In the genomic region with DNA sequence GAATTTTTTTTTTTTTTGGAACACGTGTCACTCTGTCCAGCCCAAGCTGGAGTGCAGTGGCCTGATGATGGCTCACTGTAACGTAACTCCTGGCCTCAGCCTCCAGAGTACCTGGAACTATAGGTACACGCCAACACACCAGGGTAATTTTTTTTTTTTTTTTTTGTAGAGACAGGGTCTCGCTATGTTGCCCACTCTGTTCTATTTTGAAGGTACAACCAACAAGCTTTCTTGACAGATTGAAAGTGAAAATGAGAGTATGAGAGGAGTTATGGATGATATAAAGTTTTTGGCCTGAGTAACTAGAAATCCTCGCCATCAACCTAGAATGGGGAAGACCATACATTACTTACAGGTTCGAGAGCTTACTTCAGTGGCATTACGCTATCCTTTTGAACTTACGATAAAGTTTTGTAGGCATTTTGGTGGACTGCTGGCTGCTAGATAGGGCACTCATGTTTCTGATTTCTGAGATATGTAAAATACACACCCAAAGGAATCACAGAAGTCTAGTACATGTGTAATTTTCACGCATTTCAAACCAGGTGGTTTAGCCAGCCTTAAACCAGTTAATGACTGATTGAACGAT, we compare ENCODE assay signal across 8 cellular contexts. TPM values are rescaled to one million over a fixed set of nuclear protein-coding genes. Genes with fewer than 3 reads are reported as not detected.
DNase-seq lines count a peak whose midpoint lies in the region; ATAC-seq and TF ChIP-seq lines count a peak whose summit lies in the region.

No MANE protein-coding gene starts in this region.

- no peaks in the 10 kb centered on the region for H3K27me3 ChIP-seq in naive thymus-derived CD4-positive, alpha-beta T cell (ENCODE audit: control insufficient read depth in 2 of 2, insufficient read depth in 2 of 2, low read length in 2 of 2)

- H3K79me2 ChIP-seq in OCI-LY7 (ENCODE audit: insufficient read depth, low read depth, low read length), result peaks cover 55% of the 10 kb centered on the region

- intact Hi-C loops in OCI-LY7 (cut with micrococcal nuclease; ENCODE audit: unreplicated experiment), result loop anchor here (1.0 to 10.0 kb wide), 2 partner anchors 54 to 532 kb away; partner anchors contain the start of gene FNIP1
- intact Hi-C loops in naive thymus-derived CD4-positive, alpha-beta T cell (cut with micrococcal nuclease), result loop anchor here (1.0 to 5.0 kb wide), 8 partner anchors 10 to 534 kb away; partner anchors contain the start of genes HINT1 (in 2 of the 2), FNIP1 (in 1 of the 2), LYRM7 (in 1 of the 2) and RAPGEF6 (in 1 of the 2)

- DNase-seq in activated T-cell treated with anti-CD3 and anti-CD28 coated beads, Interleukin-2, amount 50 U/mL, for 72 hours, result no peak
- DNase-seq in activated T-cell treated with anti-CD3 and anti-CD28 coated beads for 4 hours (no peak), OCI-LY7 (ENCODE audit: low spot score) (peak; percentile 58), dermis blood vessel endothelial cell (peak; percentile 34), NCI-H1436 (lab: John Stamatoyannopoulos, UW) (no peak)
- no peak for DNase-seq in naive thymus-derived CD4-positive, alpha-beta T cell
- no peak for DNase-seq in activated CD4-positive, CD25-positive, alpha-beta regulatory T cell treated with anti-CD3 and anti-CD28 coated beads, Interleukin-2, amount 50 U/mL, for 72 hours

- peaks cover 51% of the 10 kb centered on the region for H3K4me1 ChIP-seq in OCI-LY7 (ENCODE audit: insufficient read depth, low read length, poor library complexity, severe bottlenecking)
- peaks cover 36% of the 10 kb centered on the region in 2 donors for H3K4me1 ChIP-seq in naive thymus-derived CD4-positive, alpha-beta T cell (ENCODE audit: control insufficient read depth in 2 of 2, insufficient read depth in 2 of 2, low read length in 2 of 2)

- peak; percentile 18 to 24 for ATAC-seq in activated T-cell treated with anti-CD3 and anti-CD28 coated beads, Interleukin-2, amount 50 U/mL, for 72 hours (replicated peaks in 1 of 2)
- ATAC-seq in HG02759 (IDR thresholded peaks at IDR 0.05; ENCODE audit: unreplicated experiment), result peak; percentile 4
- peak; percentile 0 for ATAC-seq in naive thymus-derived CD4-positive, alpha-beta T cell

- peaks cover 10% of the 10 kb centered on the region for H3K36me3 ChIP-seq in OCI-LY7 (ENCODE audit: insufficient read depth, low read length)
- H3K36me3 ChIP-seq in naive thymus-derived CD4-positive, alpha-beta T cell (ENCODE audit: control insufficient read depth in 2 of 3, insufficient read depth in 3 of 3, low read length in 3 of 3), result peaks cover 0 to 11% (median 10%) of the 10 kb centered on the region in 3 experiments

- H3K9me3 Mint-ChIP-seq in activated T-cell treated with anti-CD3 and anti-CD28 coated beads, Interleukin-2, amount 50 U/mL, for 72 hours, result no peaks in the 10 kb centered on the region
- H3K9me3 Mint-ChIP-seq in naive thymus-derived CD4-positive, alpha-beta T cell, result peaks cover 0 to 2% (median 0%) of the 10 kb centered on the region in 11 donors

- no peak for TF ChIP-seq CTCF in OCI-LY7 (conservative IDR thresholded peaks at IDR 0.05; ENCODE audit: low read length)

- H3K4me1 Mint-ChIP-seq in activated T-cell treated with anti-CD3 and anti-CD28 coated beads, Interleukin-2, amount 50 U/mL, for 72 hours (ENCODE audit: low read depth), result peaks cover 54% of the 10 kb centered on the region
- H3K4me1 Mint-ChIP-seq in naive thymus-derived CD4-positive, alpha-beta T cell, result peaks cover 27 to 61% (median 51%) of the 10 kb centered on the region in 7 donors

- CTCF ChIA-PET in OCI-LY7 (lab: Charles Lee; ENCODE audit: unreplicated experiment), result interaction anchor here (0.6 kb wide), 2 partner anchors 23 to 88 kb away, joined by 6 to 8 read pairs; no protein-coding TSS in a partner anchor
- CTCF ChIA-PET in naive thymus-derived CD4-positive, alpha-beta T cell (lab: Charles Lee), result interaction anchor here (0.8 to 4.1 kb wide), 7 partner anchors 12 to 133 kb away, joined by 3 to 34 read pairs (median 8); no protein-coding TSS in a partner anchor

- peak overlapping the region; percentile 83 for H3K4me3 ChIP-seq in OCI-LY7 (ENCODE audit: low read depth, low read length, poor library complexity, severe bottlenecking)
- peak overlapping the region; percentile 87 for H3K4me3 ChIP-seq in naive thymus-derived CD4-positive, alpha-beta T cell (ENCODE audit: low read length)

- H2AFZ ChIP-seq in OCI-LY7 (ENCODE audit: low read length), result peak overlapping the region; percentile 56; the same call in 1 of the 2 replicates

- H3K9me3 ChIP-seq in OCI-LY7 (ENCODE audit: low read length), result no peaks in the 10 kb centered on the region; the same call in 1 of the 2 replicates
- no peaks in the 10 kb centered on the region for H3K9me3 ChIP-seq in naive thymus-derived CD4-positive, alpha-beta T cell (ENCODE audit: control insufficient read depth in 2 of 3, low read length in 3 of 3)

- peak overlapping the region; percentile 92 for H3K27ac Mint-ChIP-seq in activated T-cell treated with anti-CD3 and anti-CD28 coated beads, Interleukin-2, amount 50 U/mL, for 72 hours
- H3K27ac Mint-ChIP-seq in naive thymus-derived CD4-positive, alpha-beta T cell, result peak overlapping the region; percentile 85 to 98 (median 95)

- no peaks in the 10 kb centered on the region for H4K20me1 ChIP-seq in OCI-LY7 (ENCODE audit: insufficient read depth, low read length)

- H3K4me2 ChIP-seq in OCI-LY7 (ENCODE audit: low read length), result peak overlapping the region; percentile 94

- H3K27ac ChIP-seq in OCI-LY7 (ENCODE audit: low read depth, low read length, poor library complexity, severe bottlenecking), result peak overlapping the region; percentile 85
- H3K27ac ChIP-seq in naive thymus-derived CD4-positive, alpha-beta T cell (ENCODE audit: low read depth, low read length), result peak overlapping the region; percentile 98

- BruUV-seq in OCI-LY7 (replicated peaks; lab: Mats Ljungman, UMichigan), result TSS peak; percentile 93

- H3K27me3 Mint-ChIP-seq in activated T-cell treated with anti-CD3 and anti-CD28 coated beads, Interleukin-2, amount 50 U/mL, for 72 hours (ENCODE audit: low read depth), result no peaks in the 10 kb centered on the region
- no peaks in the 10 kb centered on the region for H3K27me3 Mint-ChIP-seq in naive thymus-derived CD4-positive, alpha-beta T cell

- POLR2A ChIA-PET in OCI-LY7 (lab: Charles Lee), result interaction anchor here (0.7 to 6.7 kb wide), 17 partner anchors 7 to 867 kb away, joined by 3 to 91 read pairs (median 7); partner anchors contain the start of gene HINT1
- POLR2A ChIA-PET in naive thymus-derived CD4-positive, alpha-beta T cell (lab: Charles Lee), result interaction anchor here (0.6 to 7.4 kb wide), 24 partner anchors 12 to 361 kb away, joined by 3 to 237 read pairs (median 9); partner anchors contain the start of gene HINT1

- H3K36me3 Mint-ChIP-seq in activated T-cell treated with anti-CD3 and anti-CD28 coated beads, Interleukin-2, amount 50 U/mL, for 72 hours (ENCODE audit: insufficient read depth in 2 of 2), result peaks cover 10 to 24% of the 10 kb centered on the region in 2 donors
- H3K36me3 Mint-ChIP-seq in naive thymus-derived CD4-positive, alpha-beta T cell, result peaks cover 0 to 39% (median 15%) of the 10 kb centered on the region in 5 donors

- no peaks in the 10 kb centered on the region for H3K9me2 ChIP-seq in OCI-LY7 (ENCODE audit: insufficient read depth, low read length)

- H3K4me3 Mint-ChIP-seq in activated T-cell treated with anti-CD3 and anti-CD28 coated beads, Interleukin-2, amount 50 U/mL, for 72 hours, result peak overlapping the region; percentile 77 to 93
- peak overlapping the region; percentile 80 to 95 (median 90) for H3K4me3 Mint-ChIP-seq in naive thymus-derived CD4-positive, alpha-beta T cell

RNA-seq across cellular contexts. Expression of gene CDC42SE2, which starts 0.8 kb away (rescaled TPM):
- 100 to 1,000 TPM; 147 to 151 TPM for total RNA-seq in activated T-cell treated with anti-CD3 and anti-CD28 coated beads, Interleukin-2, amount 50 U/mL, for 72 hours
- 34.7 and 54.2 TPM in 2 replicates for total RNA-seq in OCI-LY7 (2014; rRNA removed; shearing (Covaris generic))
- 66.8 and 68.9 TPM in 2 replicates for total RNA-seq in OCI-LY7 (2022)
- 54.6 and 55.5 TPM in 2 replicates for total RNA-seq in dermis blood vessel endothelial cell
- 100 to 1,000 TPM; 143 to 265 (median 215) TPM for total RNA-seq in naive thymus-derived CD4-positive, alpha-beta T cell
- polyA plus RNA-seq in naive thymus-derived CD4-positive, alpha-beta T cell, result 100 to 1,000 TPM; 348 to 482 TPM

Comparison
In these comparisons a context has a peak if more than half of its experiments do, and no peak if none do; other contexts are left out.
1. DNase-seq: peak in OCI-LY7 (single experiment) and dermis blood vessel endothelial cell (single experiment); none in activated T-cell treated with anti-CD3 and anti-CD28 coated beads, Interleukin-2, amount 50 U/mL, for 72 hours (0 of 2), activated T-cell treated with anti-CD3 and anti-CD28 coated beads for 4 hours (single experiment), naive thymus-derived CD4-positive, alpha-beta T cell (0 of 9), NCI-H1436 (single experiment) and activated CD4-positive, CD25-positive, alpha-beta regulatory T cell treated with anti-CD3 and anti-CD28 coated beads, Interleukin-2, amount 50 U/mL, for 72 hours (single experiment).
2. Peak in every context shown above with its lines, with median percentiles within 50 percentile points of each other: ATAC-seq.